15 cellular contexts compared by ENCODE assay signal in the genomic region with DNA sequence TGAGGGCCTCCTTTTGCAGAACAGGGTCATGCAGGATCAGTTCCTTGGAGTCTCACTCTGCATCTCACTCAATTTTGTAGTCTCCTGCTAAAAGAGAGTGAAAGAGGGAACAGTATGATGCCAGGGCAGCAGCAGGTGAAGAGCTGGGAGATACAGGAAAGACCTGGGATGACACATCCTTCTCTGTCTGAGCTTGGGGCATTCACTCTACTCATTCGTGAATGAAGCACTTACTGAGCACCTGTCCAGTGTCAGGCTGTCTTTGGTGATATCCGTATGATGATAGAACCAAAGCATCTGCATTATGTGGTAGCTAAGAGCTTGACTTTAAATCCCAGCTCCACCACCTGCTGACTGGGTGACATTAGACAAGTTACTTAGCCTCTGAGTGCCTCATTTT. TPM values are rescaled to one million over a fixed set of nuclear protein-coding genes. Genes with fewer than 3 reads are reported as not detected.
DNase-seq lines count a peak whose midpoint lies in the region; ATAC-seq, FAIRE-seq and TF ChIP-seq lines count a peak whose summit lies in the region.
"Had no signal": no experiment of that assay in that cellular context is flagged by ENCODE, and none has a peak within 500 bp of the region (broad histone marks: within the 10 kb centered on the region; RNA-seq: fewer than 3 reads in every experiment).

No MANE protein-coding gene starts in this region.

- H4K20me1 ChIP-seq in OCI-LY7 (ENCODE audit: insufficient read depth, low read length) (peaks cover 31% of the 10 kb centered on the region), HepG2 (ENCODE audit: insufficient read depth, low read length) (peaks cover 82% of the 10 kb centered on the region)

- H3K9me2 ChIP-seq in OCI-LY7 (ENCODE audit: insufficient read depth, low read length): no peaks in the 10 kb centered on the region

- in situ Hi-C loops in HepG2 (cut with HindIII; ENCODE audit: extremely low pct_ligation_motif_present, low pct_unique_long_range_greater_than_20kb): no loop called here

- H3K79me2 ChIP-seq in OCI-LY7 (ENCODE audit: insufficient read depth, low read depth, low read length): peaks cover 100% of the 10 kb centered on the region
- peaks cover 91% of the 10 kb centered on the region for H3K79me2 ChIP-seq in HepG2 (ENCODE audit: insufficient read depth, low read length)

- peak overlapping the region; percentile 72; the same call in 1 of the 2 replicates for H3K4me2 ChIP-seq in OCI-LY7 (ENCODE audit: low read length)
- H3K4me2 ChIP-seq in HepG2 (ENCODE audit: low read depth, low read length): no peak overlapping the region

- H3K4me3 ChIP-seq in OCI-LY7 (ENCODE audit: low read depth, low read length, poor library complexity, severe bottlenecking): no peak overlapping the region
- H3K4me3 ChIP-seq in skin epidermis: no peak overlapping the region
- no peak overlapping the region for H3K4me3 ChIP-seq in HepG2 (replicated peaks in 1 of 3; ENCODE audit: insufficient read depth in 1 of 3, low read depth in 2 of 3, low read length in 3 of 3)

- no peaks in the 10 kb centered on the region for H3K9me3 Mint-ChIP-seq in activated CD4-positive, alpha-beta T cell treated with anti-CD3 and anti-CD28 coated beads, Interleukin-2, amount 10 ng/mL, durations not matched to agents 7 days and 5 days
- no peaks in the 10 kb centered on the region for H3K9me3 Mint-ChIP-seq in activated CD4-positive, alpha-beta T cell treated with anti-CD3 and anti-CD28 coated beads for 36 hours (ENCODE audit: low read depth)
- H3K9me3 Mint-ChIP-seq: T-cell had no signal

- TF ChIP-seq RAD21 in HepG2 (CRISPR knock-in tag; IDR thresholded peaks at IDR 0.05): no peak

- no TSS peak for BruUV-seq in OCI-LY7 (replicated peaks; lab: Mats Ljungman, UMichigan)
- BruUV-seq in HepG2 (replicated peaks; lab: Mats Ljungman, UMichigan): no TSS peak

- TF ChIP-seq CTCF in OCI-LY7 (conservative IDR thresholded peaks at IDR 0.05; ENCODE audit: low read length) (no peak), HepG2 (CRISPR knock-in tag; IDR thresholded peaks at IDR 0.05) (no peak)

- H3K4me1 ChIP-seq in OCI-LY7 (ENCODE audit: insufficient read depth, low read length, poor library complexity, severe bottlenecking): peaks cover 61% of the 10 kb centered on the region
- H3K4me1 ChIP-seq in HepG2 (ENCODE audit: insufficient read depth, low read length): peaks cover 63% of the 10 kb centered on the region

- TF ChIP-seq EP300 in HepG2 (IDR thresholded peaks at IDR 0.05; ENCODE audit: low read depth in 2 of 2, low read length in 2 of 2) (no peak), HepG2 (CRISPR knock-in tag; IDR thresholded peaks at IDR 0.05; ENCODE audit: borderline replicate concordance) (no peak)

- peaks cover 46% of the 10 kb centered on the region for H3K4me1 Mint-ChIP-seq in activated CD4-positive, alpha-beta T cell treated with anti-CD3 and anti-CD28 coated beads, Interleukin-2, amount 10 ng/mL, durations not matched to agents 7 days and 5 days
- peaks cover 75% of the 10 kb centered on the region for H3K4me1 Mint-ChIP-seq in activated CD4-positive, alpha-beta T cell treated with anti-CD3 and anti-CD28 coated beads for 36 hours

- intact Hi-C loops in activated CD4-positive, alpha-beta T cell treated with anti-CD3 and anti-CD28 coated beads for 36 hours (cut with DNase I, micrococcal nuclease): no loop called here
- intact Hi-C loops in OCI-LY7 (cut with micrococcal nuclease; ENCODE audit: unreplicated experiment) (no loop called here), HepG2 (cut with micrococcal nuclease; ENCODE audit: unreplicated experiment) (no loop called here)

- H3K27me3 Mint-ChIP-seq in activated CD4-positive, alpha-beta T cell treated with anti-CD3 and anti-CD28 coated beads, Interleukin-2, amount 10 ng/mL, durations not matched to agents 7 days and 5 days: no peaks in the 10 kb centered on the region
- H3K27me3 Mint-ChIP-seq in activated CD4-positive, alpha-beta T cell treated with anti-CD3 and anti-CD28 coated beads for 36 hours: no peaks in the 10 kb centered on the region
- H3K27me3 Mint-ChIP-seq: activated naive CD8-positive, alpha-beta T cell; T-cell had no signal

- H3K27ac ChIP-seq in OCI-LY7 (ENCODE audit: low read depth, low read length, poor library complexity, severe bottlenecking) (peak overlapping the region; percentile 1), epithelial cell of prostate (peak overlapping the region; percentile 92), skin epidermis (peak overlapping the region in 11 of 21 experiments; percentile 25 to 76 (median 56)), HepG2 (ENCODE audit: extremely low read length, insufficient read depth, low read length) (no peak overlapping the region)

- peak overlapping the region; percentile 1 for H3K27ac Mint-ChIP-seq in activated CD4-positive, alpha-beta T cell treated with anti-CD3 and anti-CD28 coated beads, Interleukin-2, amount 10 ng/mL, durations not matched to agents 7 days and 5 days
- H3K27ac Mint-ChIP-seq in activated CD4-positive, alpha-beta T cell treated with anti-CD3 and anti-CD28 coated beads for 36 hours: no peak overlapping the region

- no peak for DNase-seq in activated CD4-positive, alpha-beta T cell treated with anti-CD3 and anti-CD28 coated beads, Interleukin-2, amount 10 ng/mL, durations not matched to agents 7 days and 5 days
- DNase-seq in activated CD4-positive, alpha-beta T cell treated with anti-CD3 and anti-CD28 coated beads for 36 hours: no peak
- DNase-seq in OCI-LY7 (ENCODE audit: low spot score) (no peak), epithelial cell of prostate (ENCODE audit: low read depth, low spot score) (no peak), iPS-NIHi7 (ENCODE audit: extremely low spot score) (no peak), GM12891 (ENCODE audit: insufficient read length, low spot score) (no peak), HepG2 (ENCODE audit: low spot score) (no peak)
- DNase-seq: cortex of kidney; foreskin melanocyte; kidney glomerular epithelial cell; nucleus accumbens; stimulated activated CD4-positive, alpha-beta T cell treated with anti-CD3 and anti-CD28 coated beads, Interleukin-12 subunit alpha, Interleukin-12 subunit beta, amount 100 ng/mL, for 4 hours; T-cell had no signal

- no peaks in the 10 kb centered on the region for H3K27me3 ChIP-seq in HepG2 (ENCODE audit: control insufficient read depth in 1 of 2, insufficient read depth in 2 of 2, low read length in 2 of 2)

- FAIRE-seq in GM12891 (lab: Jason Lieb, UNC) (no peak), HepG2 (lab: Jason Lieb, UNC) (no peak)

- 81% methylated on average over 2 of the region's 2 CpGs for WGBS in HepG2 (ENCODE audit: low lambda C conversion rate)

- H3K36me3 ChIP-seq in OCI-LY7 (ENCODE audit: insufficient read depth, low read length) (peaks cover 88% of the 10 kb centered on the region), HepG2 (replicated peaks in 1 of 2; ENCODE audit: control insufficient read depth in 1 of 2, insufficient read depth in 2 of 2, low read length in 2 of 2) (peaks cover 3 to 22% of the 10 kb centered on the region in 2 experiments)

- CTCF ChIA-PET in activated CD4-positive, alpha-beta T cell treated with anti-CD3 and anti-CD28 coated beads, Interleukin-2, amount 10 ng/mL, durations not matched to agents 7 days and 5 days (lab: Charles Lee): interaction anchor here (0.7 to 1.4 kb wide), 5 partner anchors 8 to 180 kb away, joined by 3 to 5 read pairs (median 4); no protein-coding TSS in a partner anchor
- CTCF ChIA-PET in activated CD4-positive, alpha-beta T cell treated with anti-CD3 and anti-CD28 coated beads for 36 hours (lab: Charles Lee): interaction anchor here (0.7 to 1.7 kb wide), 4 partner anchors 9 to 150 kb away, joined by 3 to 6 read pairs (median 4); no protein-coding TSS in a partner anchor
- CTCF ChIA-PET in OCI-LY7 (lab: Charles Lee; ENCODE audit: unreplicated experiment): no interaction called here
- CTCF ChIA-PET in HepG2 (lab: Yijun Ruan, JAX; ENCODE audit: low intra/inter-chr PET ratio, low total read pairs): no interaction called here

- POLR2A ChIA-PET in activated CD4-positive, alpha-beta T cell treated with anti-CD3 and anti-CD28 coated beads, Interleukin-2, amount 10 ng/mL, durations not matched to agents 7 days and 5 days (lab: Charles Lee): no interaction called here
- POLR2A ChIA-PET in activated CD4-positive, alpha-beta T cell treated with anti-CD3 and anti-CD28 coated beads for 36 hours (lab: Charles Lee): no interaction called here
- POLR2A ChIA-PET in OCI-LY7 (lab: Charles Lee): interaction anchor here (0.9 kb wide), 1 partner anchor 15 kb away, joined by 4 read pairs; no protein-coding TSS in a partner anchor
- POLR2A ChIA-PET in HepG2 (lab: Yijun Ruan, JAX): no interaction called here

- H3K36me3 Mint-ChIP-seq in activated CD4-positive, alpha-beta T cell treated with anti-CD3 and anti-CD28 coated beads, Interleukin-2, amount 10 ng/mL, durations not matched to agents 7 days and 5 days (ENCODE audit: low read depth): peaks cover 13% of the 10 kb centered on the region
- peaks cover 39% of the 10 kb centered on the region for H3K36me3 Mint-ChIP-seq in activated CD4-positive, alpha-beta T cell treated with anti-CD3 and anti-CD28 coated beads for 36 hours (ENCODE audit: low read depth)

- H3K9me3 ChIP-seq in OCI-LY7 (ENCODE audit: low read length) (no peaks in the 10 kb centered on the region), HepG2 (ENCODE audit: low read length) (no peaks in the 10 kb centered on the region)

- H3K4me3 Mint-ChIP-seq in activated CD4-positive, alpha-beta T cell treated with anti-CD3 and anti-CD28 coated beads, Interleukin-2, amount 10 ng/mL, durations not matched to agents 7 days and 5 days: no peak overlapping the region
- no peak overlapping the region for H3K4me3 Mint-ChIP-seq in activated CD4-positive, alpha-beta T cell treated with anti-CD3 and anti-CD28 coated beads for 36 hours
- H3K4me3 Mint-ChIP-seq: activated naive CD8-positive, alpha-beta T cell; T-cell had no signal

- no peak overlapping the region for H2AFZ ChIP-seq in OCI-LY7 (ENCODE audit: low read length)
- no peak overlapping the region for H2AFZ ChIP-seq in HepG2 (ENCODE audit: low read length)

- no peak overlapping the region for H3K9ac ChIP-seq in HepG2 (ENCODE audit: insufficient read depth, low read depth, low read length)

- no peak for ATAC-seq in activated CD4-positive, alpha-beta T cell treated with anti-CD3 and anti-CD28 coated beads for 36 hours
- no peak for ATAC-seq in HepG2
- ATAC-seq: T-cell had no signal

- no peak for TF ChIP-seq POLR2A in GM12891 (IDR thresholded peaks at IDR 0.05; ENCODE audit: low read depth, low read length)
- no peak for TF ChIP-seq POLR2A in HepG2 (IDR thresholded peaks at IDR 0.05; ENCODE audit: insufficient read depth in 1 of 2, low read depth in 2 of 2, low read length in 2 of 2)

RNA-seq across cellular contexts. Expression of gene SREBF2, which starts 14.4 kb away (rescaled TPM):
- 10 to 100 TPM; 92.4 to 95.7 TPM for total RNA-seq in activated CD4-positive, alpha-beta T cell treated with anti-CD3 and anti-CD28 coated beads, Interleukin-2, amount 10 ng/mL, durations not matched to agents 7 days and 5 days
- 100 to 1,000 TPM; 101 to 105 TPM for total RNA-seq in activated CD4-positive, alpha-beta T cell treated with anti-CD3 and anti-CD28 coated beads for 36 hours
- 132 and 167 TPM in 2 replicates for total RNA-seq in OCI-LY7 (2014; rRNA removed; shearing (Covaris generic))
- 312 and 330 TPM in 2 replicates for total RNA-seq in OCI-LY7 (2022)
- polyA plus RNA-seq in GM12891 (2012; ENCODE audit: low read depth, missing spikeins): 92.2 TPM
- total RNA-seq in HepG2 (2016; rRNA removed; fragmentation: Illumina TruSeq; extraction: Trizol): 30.2 and 53.8 TPM in 2 replicates
- 14.0 and 16.6 TPM in 2 replicates for total RNA-seq in HepG2 (2016; cell fraction: cytosol; rRNA removed; fragmentation: Illumina TruSeq; extraction: Trizol; ENCODE audit: low read depth)
- 28.0 and 53.2 TPM in 2 replicates for total RNA-seq in HepG2 (2016; cell fraction: insoluble cytoplasmic fraction; rRNA removed; fragmentation: Illumina TruSeq; extraction: Trizol)
- total RNA-seq in HepG2 (2016; cell fraction: membrane; rRNA removed; fragmentation: Illumina TruSeq; extraction: Trizol): 33.3 and 36.0 TPM in 2 replicates
- total RNA-seq in HepG2 (2016; cell fraction: nucleus; rRNA removed; fragmentation: Illumina TruSeq; extraction: Trizol): 57.4 and 66.5 TPM in 2 replicates
- polyA plus RNA-seq in HepG2 (2011; rRNA removed): 72.6 and 108 TPM in 2 replicates
- polyA plus RNA-seq in HepG2 (2011; cell fraction: cytosol; rRNA removed): 70.5 and 75.9 TPM in 2 replicates
- 163 and 208 TPM in 2 replicates for polyA plus RNA-seq in HepG2 (2011; cell fraction: nucleus; rRNA removed)
- polyA plus RNA-seq in HepG2 (2012): 109 and 143 TPM in 2 replicates
- 6.9 and 7.8 TPM in 2 replicates for polyA plus RNA-seq in HepG2 (2016; cell fraction: cytosol; fragmentation: Illumina TruSeq; extraction: Trizol; ENCODE audit: low read depth)
- polyA plus RNA-seq in HepG2 (2016; cell fraction: insoluble cytoplasmic fraction; fragmentation: Illumina TruSeq; extraction: Trizol; ENCODE audit: low read depth): 26.3 and 34.3 TPM in 2 replicates
- polyA plus RNA-seq in HepG2 (2016; cell fraction: membrane; fragmentation: Illumina TruSeq; extraction: Trizol; ENCODE audit: low read depth): 19.9 and 23.8 TPM in 2 replicates
- 92.3 and 92.9 TPM in 2 replicates for polyA plus RNA-seq in HepG2 (2016; cell fraction: nucleus; fragmentation: Illumina TruSeq; extraction: Trizol; ENCODE audit: insufficient read depth, low read depth)
- polyA minus RNA-seq in HepG2 (2011; rRNA and poly(A)+ RNA removed; ENCODE audit: low replicate concordance): 105 and 167 TPM in 2 replicates
- 56.3 and 97.6 TPM in 2 replicates for polyA minus RNA-seq in HepG2 (2011; cell fraction: cytosol; rRNA and poly(A)+ RNA removed)
- polyA minus RNA-seq in HepG2 (2011; cell fraction: nucleus; rRNA and poly(A)+ RNA removed): 62.8 and 87.4 TPM in 2 replicates

RNA-seq across cellular contexts. Expression of gene CCDC134, which starts 46.8 kb away (rescaled TPM):
- 10 to 100 TPM; 21.0 to 21.6 TPM for total RNA-seq in activated CD4-positive, alpha-beta T cell treated with anti-CD3 and anti-CD28 coated beads, Interleukin-2, amount 10 ng/mL, durations not matched to agents 7 days and 5 days
- total RNA-seq in activated CD4-positive, alpha-beta T cell treated with anti-CD3 and anti-CD28 coated beads for 36 hours: 10 to 100 TPM; 14.7 to 15.2 TPM
- total RNA-seq in OCI-LY7 (2014; rRNA removed; shearing (Covaris generic)): 21.7 and 23.8 TPM in 2 replicates
- total RNA-seq in OCI-LY7 (2022): 17.3 and 17.4 TPM in 2 replicates
- 3.8 TPM for polyA plus RNA-seq in GM12891 (2012; ENCODE audit: low read depth, missing spikeins)
- 11.3 and 17.4 TPM in 2 replicates for total RNA-seq in HepG2 (2016; rRNA removed; fragmentation: Illumina TruSeq; extraction: Trizol)
- total RNA-seq in HepG2 (2016; cell fraction: cytosol; rRNA removed; fragmentation: Illumina TruSeq; extraction: Trizol; ENCODE audit: low read depth): 40.7 and 41.5 TPM in 2 replicates
- 11.5 and 17.3 TPM in 2 replicates for total RNA-seq in HepG2 (2016; cell fraction: insoluble cytoplasmic fraction; rRNA removed; fragmentation: Illumina TruSeq; extraction: Trizol)
- total RNA-seq in HepG2 (2016; cell fraction: membrane; rRNA removed; fragmentation: Illumina TruSeq; extraction: Trizol): 12.5 and 13.5 TPM in 2 replicates
- 21.6 and 24.7 TPM in 2 replicates for total RNA-seq in HepG2 (2016; cell fraction: nucleus; rRNA removed; fragmentation: Illumina TruSeq; extraction: Trizol)
- 4.8 and 5.6 TPM in 2 replicates for polyA plus RNA-seq in HepG2 (2011; rRNA removed)
- polyA plus RNA-seq in HepG2 (2011; cell fraction: cytosol; rRNA removed): 3.7 and 5.6 TPM in 2 replicates
- polyA plus RNA-seq in HepG2 (2011; cell fraction: nucleus; rRNA removed): 6.9 and 7.1 TPM in 2 replicates
- polyA plus RNA-seq in HepG2 (2012): 2.7 and 2.8 TPM in 2 replicates
- polyA plus RNA-seq in HepG2 (2016; cell fraction: cytosol; fragmentation: Illumina TruSeq; extraction: Trizol; ENCODE audit: low read depth): 1.8 and 2.0 TPM in 2 replicates
- 4.4 TPM in 2 replicates for polyA plus RNA-seq in HepG2 (2016; cell fraction: insoluble cytoplasmic fraction; fragmentation: Illumina TruSeq; extraction: Trizol; ENCODE audit: low read depth)
- polyA plus RNA-seq in HepG2 (2016; cell fraction: membrane; fragmentation: Illumina TruSeq; extraction: Trizol; ENCODE audit: low read depth): 2.2 and 2.7 TPM in 2 replicates
- polyA plus RNA-seq in HepG2 (2016; cell fraction: nucleus; fragmentation: Illumina TruSeq; extraction: Trizol; ENCODE audit: insufficient read depth, low read depth): 18.6 and 19.9 TPM in 2 replicates
- 14.6 and 21.4 TPM in 2 replicates for polyA minus RNA-seq in HepG2 (2011; rRNA and poly(A)+ RNA removed; ENCODE audit: low replicate concordance)
- 9.4 and 9.7 TPM in 2 replicates for polyA minus RNA-seq in HepG2 (2011; cell fraction: cytosol; rRNA and poly(A)+ RNA removed)
- 6.3 and 8.3 TPM in 2 replicates for polyA minus RNA-seq in HepG2 (2011; cell fraction: nucleus; rRNA and poly(A)+ RNA removed)

Comparison
In these comparisons a context has a peak if more than half of its experiments do, and no peak if none do; other contexts are left out.
1. CTCF ChIA-PET loops: an anchor here in activated CD4-positive, alpha-beta T cell treated with anti-CD3 and anti-CD28 coated beads, Interleukin-2, amount 10 ng/mL, durations not matched to agents 7 days and 5 days (0.7 to 1.4 kb wide) and activated CD4-positive, alpha-beta T cell treated with anti-CD3 and anti-CD28 coated beads for 36 hours (0.7 to 1.7 kb wide); none called in OCI-LY7 and HepG2.